8 cellular contexts compared by ENCODE assay signal in the genomic region with DNA sequence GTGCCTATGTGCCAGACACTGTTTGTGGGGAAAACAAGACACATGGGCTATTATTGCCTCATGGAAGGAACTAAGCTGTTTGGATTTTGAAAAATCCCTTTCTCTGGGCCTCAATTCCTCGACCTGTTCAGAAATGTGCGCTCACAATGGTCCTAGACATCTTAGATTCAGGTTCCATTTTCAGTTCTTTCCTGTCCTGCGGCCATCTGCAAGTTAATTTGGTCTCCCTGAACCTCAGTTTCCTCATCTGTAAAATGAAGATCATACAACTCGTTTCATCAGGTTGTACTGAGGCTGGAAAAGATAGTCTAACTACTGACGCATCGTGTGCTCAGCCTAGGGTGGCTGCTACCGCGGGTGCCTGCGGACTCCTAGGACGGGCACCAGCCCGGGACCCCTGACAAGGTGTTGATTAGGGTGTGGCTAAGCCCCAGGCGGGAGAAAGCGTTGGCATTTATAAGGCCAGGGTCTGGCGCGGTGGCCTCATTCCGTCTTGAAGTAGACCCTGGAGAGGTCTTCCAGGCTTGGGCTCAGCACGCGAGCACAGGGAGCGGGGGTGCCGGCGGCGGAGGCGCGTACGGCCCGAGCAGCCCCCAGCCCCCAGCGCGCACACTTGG. TPM values are rescaled to one million over a fixed set of nuclear protein-coding genes. Genes with fewer than 3 reads are reported as not detected.
DNase-seq lines count a peak whose midpoint lies in the region; ATAC-seq and TF ChIP-seq lines count a peak whose summit lies in the region.

No MANE protein-coding gene starts in this region.

- TF ChIP-seq CTCF in glutamatergic neuron (IDR thresholded peaks at IDR 0.05; ENCODE audit: partially characterized antibody, unreplicated experiment), result no peak
- TF ChIP-seq CTCF in prostate gland (IDR thresholded peaks at IDR 0.05), result no peak

- no peaks in the 10 kb centered on the region for H3K9me3 Mint-ChIP-seq in activated CD8-positive, alpha-beta memory T cell treated with anti-CD3 and anti-CD28 coated beads, Interleukin-2, amount 10 ng/mL, durations not matched to agents 7 days and 5 days (ENCODE audit: low read depth)
- H3K9me3 Mint-ChIP-seq in glutamatergic neuron (ENCODE audit: unreplicated experiment), result peaks cover 10% of the 10 kb centered on the region

- H3K27ac Mint-ChIP-seq in activated CD8-positive, alpha-beta memory T cell treated with anti-CD3 and anti-CD28 coated beads, Interleukin-2, amount 10 ng/mL, durations not matched to agents 7 days and 5 days, result peak overlapping the region; percentile 87
- H3K27ac Mint-ChIP-seq in glutamatergic neuron (ENCODE audit: unreplicated experiment), result peak overlapping the region; percentile 48

- H3K4me1 Mint-ChIP-seq in activated CD8-positive, alpha-beta memory T cell treated with anti-CD3 and anti-CD28 coated beads, Interleukin-2, amount 10 ng/mL, durations not matched to agents 7 days and 5 days, result peaks cover 42% of the 10 kb centered on the region
- H3K4me1 Mint-ChIP-seq in glutamatergic neuron (ENCODE audit: low read depth, unreplicated experiment), result peaks cover 9% of the 10 kb centered on the region

- peak; percentile 22 for ATAC-seq in HG03175 (IDR thresholded peaks at IDR 0.05; ENCODE audit: unreplicated experiment)
- ATAC-seq in activated CD8-positive, alpha-beta memory T cell treated with anti-CD3 and anti-CD28 coated beads, Interleukin-2, amount 10 ng/mL, durations not matched to agents 7 days and 5 days, result peak; percentile 29

- H3K4me3 ChIP-seq in prostate gland, result peak overlapping the region; percentile 88 to 92

- H3K4me1 ChIP-seq in prostate gland (replicated peaks), result peaks cover 4% of the 10 kb centered on the region

- no peaks in the 10 kb centered on the region for H3K27me3 Mint-ChIP-seq in activated CD8-positive, alpha-beta memory T cell treated with anti-CD3 and anti-CD28 coated beads, Interleukin-2, amount 10 ng/mL, durations not matched to agents 7 days and 5 days
- peaks cover 4% of the 10 kb centered on the region for H3K27me3 Mint-ChIP-seq in glutamatergic neuron (ENCODE audit: unreplicated experiment)

- H3K36me3 ChIP-seq in prostate gland, result no peaks in the 10 kb centered on the region

- 13% methylated on average over 27 of the region's 28 CpGs for WGBS in prostate gland

- H3K4me3 Mint-ChIP-seq in activated CD8-positive, alpha-beta memory T cell treated with anti-CD3 and anti-CD28 coated beads, Interleukin-2, amount 10 ng/mL, durations not matched to agents 7 days and 5 days, result peak overlapping the region; percentile 83
- H3K4me3 Mint-ChIP-seq in glutamatergic neuron (ENCODE audit: unreplicated experiment), result peak overlapping the region; percentile 83

- no peaks in the 10 kb centered on the region for H3K27me3 ChIP-seq in prostate gland (replicated peaks; ENCODE audit: insufficient read depth)

- DNase-seq in NOMO-1 treated with DMSO at 0.1 percent for 48 hours (lab: John Stamatoyannopoulos, UW; ENCODE audit: unreplicated experiment) (peak; percentile 33), NOMO-1 treated with dmso at 0.1 percent for 144 hours (lab: John Stamatoyannopoulos, UW; ENCODE audit: unreplicated experiment) (no peak), glutamatergic neuron (no peak), prostate gland (ENCODE audit: low spot score) (peak; percentile 17), A172 (ENCODE audit: low spot score) (no peak), GM19240 (ENCODE audit: insufficient read length, low spot score) (no peak)
- peak; percentile 51 for DNase-seq in activated CD8-positive, alpha-beta memory T cell treated with anti-CD3 and anti-CD28 coated beads, Interleukin-2, amount 10 ng/mL, durations not matched to agents 7 days and 5 days

- TF ChIP-seq POLR2A in prostate gland (IDR thresholded peaks at IDR 0.05), result no peak

- H3K9me3 ChIP-seq in prostate gland, result no peaks in the 10 kb centered on the region

- H3K36me3 Mint-ChIP-seq in activated CD8-positive, alpha-beta memory T cell treated with anti-CD3 and anti-CD28 coated beads, Interleukin-2, amount 10 ng/mL, durations not matched to agents 7 days and 5 days, result peaks cover 11% of the 10 kb centered on the region
- no peaks in the 10 kb centered on the region for H3K36me3 Mint-ChIP-seq in glutamatergic neuron (ENCODE audit: unreplicated experiment)

- intact Hi-C loops in prostate gland (cut with DNase I), result loop anchor here (5.0 kb wide), 1 partner anchor 50 kb away; the partner anchor contains the start of gene RPL11

- CTCF ChIA-PET in activated CD8-positive, alpha-beta memory T cell treated with anti-CD3 and anti-CD28 coated beads, Interleukin-2, amount 10 ng/mL, durations not matched to agents 7 days and 5 days (lab: Charles Lee), result interaction anchor here (1.0 to 4.0 kb wide), 5 partner anchors 9 to 214 kb away, joined by 3 to 23 read pairs (median 4); partner anchors contain the start of gene RPL11

- H3K27ac ChIP-seq in prostate gland, result peak overlapping the region; percentile 88 to 89

RNA-seq across cellular contexts. Expression of gene ELOA, which starts 0.5 kb away (rescaled TPM):
- 10 to 100 TPM; 30.1 to 40.7 TPM for total RNA-seq in activated CD8-positive, alpha-beta memory T cell treated with anti-CD3 and anti-CD28 coated beads, Interleukin-2, amount 10 ng/mL, durations not matched to agents 7 days and 5 days
- 40.6 TPM for total RNA-seq in glutamatergic neuron (ENCODE audit: unreplicated experiment)
- total RNA-seq in prostate gland, result 10 to 100 TPM; 35.7 to 42.1 TPM
- 28.1 and 29.4 TPM in 2 replicates for total RNA-seq in A172 (2014; rRNA removed; shearing (Covaris generic))

RNA-seq across cellular contexts. Expression of gene PITHD1, which starts 35.4 kb away (rescaled TPM):
- total RNA-seq in activated CD8-positive, alpha-beta memory T cell treated with anti-CD3 and anti-CD28 coated beads, Interleukin-2, amount 10 ng/mL, durations not matched to agents 7 days and 5 days, result 10 to 100 TPM; 52.9 to 67.1 TPM
- total RNA-seq in glutamatergic neuron (ENCODE audit: unreplicated experiment) (35.0 TPM), prostate gland (10 to 100 TPM; 85.7 to 86.7 TPM)
- total RNA-seq in A172 (2014; rRNA removed; shearing (Covaris generic)), result 47.9 and 73.3 TPM in 2 replicates

RNA-seq across cellular contexts. Expression of gene LYPLA2, which starts 48.2 kb away (rescaled TPM):
- 10 to 100 TPM; 75.7 to 87.2 TPM for total RNA-seq in activated CD8-positive, alpha-beta memory T cell treated with anti-CD3 and anti-CD28 coated beads, Interleukin-2, amount 10 ng/mL, durations not matched to agents 7 days and 5 days
- total RNA-seq in glutamatergic neuron (ENCODE audit: unreplicated experiment) (191 TPM), prostate gland (10 to 100 TPM; 53.6 to 57.7 TPM)
- total RNA-seq in A172 (2014; rRNA removed; shearing (Covaris generic)), result 59.0 and 68.0 TPM in 2 replicates

RNA-seq across cellular contexts. Expression of gene RPL11, which starts 51.2 kb away (rescaled TPM):
- total RNA-seq in activated CD8-positive, alpha-beta memory T cell treated with anti-CD3 and anti-CD28 coated beads, Interleukin-2, amount 10 ng/mL, durations not matched to agents 7 days and 5 days, result 1,000 to 10,000 TPM in 1 of 2 experiments, 100 to 1,000 TPM in 1; 844 to 1,001 TPM
- total RNA-seq in glutamatergic neuron (ENCODE audit: unreplicated experiment) (657 TPM), prostate gland (1,000 to 10,000 TPM in 1 of 2 donors, 100 to 1,000 TPM in 1; 784 to 1,458 TPM)
- total RNA-seq in A172 (2014; rRNA removed; shearing (Covaris generic)), result 609 and 964 TPM in 2 replicates

RNA-seq across cellular contexts. Expression of gene GALE, which starts 57.8 kb away (rescaled TPM):
- total RNA-seq in activated CD8-positive, alpha-beta memory T cell treated with anti-CD3 and anti-CD28 coated beads, Interleukin-2, amount 10 ng/mL, durations not matched to agents 7 days and 5 days, result 10 to 100 TPM; 39.0 to 41.2 TPM
- 32.6 TPM for total RNA-seq in glutamatergic neuron (ENCODE audit: unreplicated experiment)
- 10 to 100 TPM; 26.3 to 27.3 TPM for total RNA-seq in prostate gland
- 109 and 110 TPM in 2 replicates for total RNA-seq in A172 (2014; rRNA removed; shearing (Covaris generic))

Comparison
In these comparisons a context has a peak if more than half of its experiments do, and no peak if none do; other contexts are left out.
1. DNase-seq: peak in NOMO-1 treated with DMSO at 0.1 percent for 48 hours (single experiment), activated CD8-positive, alpha-beta memory T cell treated with anti-CD3 and anti-CD28 coated beads, Interleukin-2, amount 10 ng/mL, durations not matched to agents 7 days and 5 days (single experiment) and prostate gland (single experiment); none in NOMO-1 treated with dmso at 0.1 percent for 144 hours (single experiment), glutamatergic neuron (single experiment), A172 (single experiment) and GM19240 (single experiment).